ENCODE assay signal across 30 cellular contexts in the genomic region with DNA sequence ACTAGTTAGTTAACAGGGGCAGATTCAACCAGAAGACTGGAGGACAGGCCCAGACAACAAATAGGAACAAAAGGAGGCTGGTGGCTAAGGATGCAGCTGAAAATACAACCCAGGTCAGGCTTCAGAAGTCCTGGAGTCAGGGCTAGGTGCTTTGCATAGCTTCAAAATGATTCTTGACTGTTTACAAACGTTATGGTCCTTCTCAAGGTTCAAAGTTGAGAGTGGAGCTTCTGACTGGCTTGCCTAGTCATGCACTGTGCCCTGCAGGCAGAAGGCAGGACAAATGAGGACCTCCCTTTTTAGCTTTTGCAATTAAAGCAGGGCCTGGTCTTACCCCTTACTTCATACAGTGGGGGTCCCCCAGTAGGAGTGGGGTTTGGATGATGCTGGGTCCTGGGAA. TPM values are rescaled to one million over a fixed set of nuclear protein-coding genes. Genes with fewer than 3 reads are reported as not detected.
"Had no signal": no experiment of that assay in that cellular context is flagged by ENCODE, and none has a peak within 500 bp of the region (broad histone marks: within the 10 kb centered on the region; RNA-seq: fewer than 3 reads in every experiment).

No MANE protein-coding gene starts in this region.

- H3K27ac Mint-ChIP-seq: activated CD4-positive, alpha-beta memory T cell treated with anti-CD3 and anti-CD28 coated beads, Interleukin-2, amount 10 ng/mL, durations not matched to agents 7 days and 5 days; activated naive CD8-positive, alpha-beta T cell treated with anti-CD3 and anti-CD28 coated beads for 36 hours; activated T-helper 17 cell treated with anti-CD3 and anti-CD28 coated beads, Interleukin-2, amount 50 U/mL, for 72 hours had no signal

- H3K36me3 Mint-ChIP-seq: activated naive CD8-positive, alpha-beta T cell treated with anti-CD3 and anti-CD28 coated beads for 36 hours had no signal

- H3K4me3 ChIP-seq: cardiac muscle cell, SJCRH30, SK-N-MC had no signal

- ATAC-seq: activated T-helper 17 cell treated with anti-CD3 and anti-CD28 coated beads, Interleukin-2, amount 50 U/mL, for 72 hours had no signal

- H3K36me3 ChIP-seq: brain microvascular endothelial cell, cardiac muscle cell, SJCRH30, WERI-Rb-1 had no signal

- H3K4me1 Mint-ChIP-seq: activated naive CD8-positive, alpha-beta T cell treated with anti-CD3 and anti-CD28 coated beads for 36 hours; activated T-helper 17 cell treated with anti-CD3 and anti-CD28 coated beads, Interleukin-2, amount 50 U/mL, for 72 hours had no signal

- H3K9me3 Mint-ChIP-seq: activated CD4-positive, alpha-beta memory T cell treated with anti-CD3 and anti-CD28 coated beads, Interleukin-2, amount 10 ng/mL, durations not matched to agents 7 days and 5 days; activated naive CD8-positive, alpha-beta T cell treated with anti-CD3 and anti-CD28 coated beads for 36 hours; activated T-helper 17 cell treated with anti-CD3 and anti-CD28 coated beads, Interleukin-2, amount 50 U/mL, for 72 hours; central memory CD8-positive, alpha-beta T cell had no signal

- H3K9me3 ChIP-seq: SJCRH30 had no signal

- DNase-seq: activated CD4-positive, alpha-beta memory T cell treated with anti-CD3 and anti-CD28 coated beads, Interleukin-2, amount 10 ng/mL, durations not matched to agents 7 days and 5 days; activated CD4-positive, alpha-beta T cell treated with anti-CD3 and anti-CD28 coated beads for 1 hour; activated CD4-positive, alpha-beta T cell treated with anti-CD3 and anti-CD28 coated beads for 48 hours; activated CD4-positive, CD25-positive, alpha-beta regulatory T cell; activated effector memory CD4-positive, alpha-beta T cell treated with anti-CD3 and anti-CD28 coated beads, Interleukin-2, amount 50 U/mL, for 16 hours; activated naive CD4-positive, alpha-beta T cell; activated naive CD4-positive, alpha-beta T cell treated with anti-CD3 and anti-CD28 coated beads, Interleukin-2, amount 50 U/mL, for 16 hours; activated naive CD8-positive, alpha-beta T cell treated with anti-CD3 and anti-CD28 coated beads for 36 hours; amniotic stem cell; aorta; brain microvascular endothelial cell; NCI-H1092 treated with DMSO at 0.1 percent for 48 hours; NCI-H1417; NCI-H1930; NCI-H2081 treated with DMSO at 0.1 percent for 48 hours; NCI-H226; NCI-H446 treated with DMSO at 0.1 percent for 48 hours; NCI-H524; NCI-H748 treated with DMSO at 0.1 percent for 48 hours; SHP77; SJCRH30; T1000; WERI-Rb-1 had no signal

- H3K27ac ChIP-seq: brain microvascular endothelial cell, cardiac muscle cell, SJCRH30, SK-N-MC, WERI-Rb-1 had no signal

- H3K4me3 Mint-ChIP-seq: activated CD4-positive, alpha-beta memory T cell treated with anti-CD3 and anti-CD28 coated beads, Interleukin-2, amount 10 ng/mL, durations not matched to agents 7 days and 5 days; activated naive CD8-positive, alpha-beta T cell treated with anti-CD3 and anti-CD28 coated beads for 36 hours; activated T-helper 17 cell treated with anti-CD3 and anti-CD28 coated beads, Interleukin-2, amount 50 U/mL, for 72 hours; central memory CD8-positive, alpha-beta T cell had no signal

- H3K4me1 ChIP-seq: SJCRH30 had no signal

RNA-seq across cellular contexts. Expression of a gene that starts 4.4 kb away (rescaled TPM):
- total RNA-seq: chondrocyte, M059J, RPMI7951 had no signal
